ENCODE assay signal across 26 cellular contexts in genomic region chr6:5191722-5192121, GRCh38.
"Had no signal": no experiment of that assay in that cellular context is flagged by ENCODE, and none has a peak within 500 bp of the region (broad histone marks: within the 10 kb centered on the region; RNA-seq: fewer than 3 reads in every experiment).

No MANE protein-coding gene starts in this region.

- H3K36me3 ChIP-seq: cardiac muscle cell, heart right ventricle, left ventricle myocardium inferior, ovary, right lobe of liver, tibial nerve had no signal

- H3K4me3 ChIP-seq: cardiac muscle cell, heart right ventricle, left ventricle myocardium inferior, lung, ovary, right lobe of liver, tibial nerve had no signal

- ATAC-seq: activated CD8-positive, alpha-beta T cell treated with anti-CD3 and anti-CD28 coated beads for 36 hours; activated naive CD8-positive, alpha-beta T cell treated with anti-CD3 and anti-CD28 coated beads, Interleukin-2, amount 50 U/mL, for 24 hours; activated T-cell treated with anti-CD3 and anti-CD28 coated beads, Interleukin-2, amount 50 U/mL, for 4 hours; foreskin keratinocyte; heart right ventricle; natural killer cell treated with Interleukin-12 subunit alpha and Interleukin-12 subunit beta and Interleukin-15 and Interleukin-18, amount 100 ng/mL, for 72 hours; right lobe of liver had no signal

- H3K27ac Mint-ChIP-seq: activated B cell treated with CpG ODN at 0.5 μM for 24 hours; activated CD8-positive, alpha-beta T cell treated with anti-CD3 and anti-CD28 coated beads for 36 hours; activated naive CD4-positive, alpha-beta T cell treated with anti-CD3 and anti-CD28 coated beads, Interleukin-2, amount 50 U/mL, for 24 hours; activated naive CD8-positive, alpha-beta T cell treated with anti-CD3 and anti-CD28 coated beads, Interleukin-2, amount 50 U/mL, for 24 hours; activated T-helper 17 cell treated with anti-CD3 and anti-CD28 coated beads, Interleukin-2, amount 50 U/mL, for 72 hours; natural killer cell treated with Interleukin-12 subunit alpha and Interleukin-12 subunit beta and Interleukin-15 and Interleukin-18, amount 100 ng/mL, for 72 hours; progenitor cell of endocrine pancreas; T-helper 2 cell treated with Interferon-gamma antibody and Interleukin-4, amounts not matched to agents 5 μg/mL and 100 μg/mL, for 36 hours had no signal

- H3K9me3 Mint-ChIP-seq: activated B cell treated with CpG ODN at 0.5 μM for 24 hours; activated CD8-positive, alpha-beta T cell treated with anti-CD3 and anti-CD28 coated beads for 36 hours; activated naive CD4-positive, alpha-beta T cell treated with anti-CD3 and anti-CD28 coated beads, Interleukin-2, amount 50 U/mL, for 24 hours; activated naive CD8-positive, alpha-beta T cell treated with anti-CD3 and anti-CD28 coated beads, Interleukin-2, amount 50 U/mL, for 24 hours; activated T-cell treated with anti-CD3 and anti-CD28 coated beads, Interleukin-2, amount 50 U/mL, for 4 hours; activated T-helper 17 cell treated with anti-CD3 and anti-CD28 coated beads, Interleukin-2, amount 50 U/mL, for 72 hours; natural killer cell treated with Interleukin-12 subunit alpha and Interleukin-12 subunit beta and Interleukin-15 and Interleukin-18, amount 100 ng/mL, for 72 hours; T-helper 2 cell treated with Interferon-gamma antibody and Interleukin-4, amounts not matched to agents 5 μg/mL and 100 μg/mL, for 36 hours had no signal

- H3K4me1 Mint-ChIP-seq: activated B cell treated with CpG ODN at 0.5 μM for 24 hours; activated naive CD8-positive, alpha-beta T cell treated with anti-CD3 and anti-CD28 coated beads, Interleukin-2, amount 50 U/mL, for 24 hours; activated T-helper 17 cell treated with anti-CD3 and anti-CD28 coated beads, Interleukin-2, amount 50 U/mL, for 72 hours had no signal

- H3K4me3 Mint-ChIP-seq: activated B cell treated with CpG ODN at 0.5 μM for 24 hours; activated CD8-positive, alpha-beta T cell treated with anti-CD3 and anti-CD28 coated beads for 36 hours; activated naive CD4-positive, alpha-beta T cell treated with anti-CD3 and anti-CD28 coated beads, Interleukin-2, amount 50 U/mL, for 24 hours; activated naive CD8-positive, alpha-beta T cell treated with anti-CD3 and anti-CD28 coated beads, Interleukin-2, amount 50 U/mL, for 24 hours; activated T-cell treated with anti-CD3 and anti-CD28 coated beads, Interleukin-2, amount 50 U/mL, for 4 hours; activated T-helper 17 cell treated with anti-CD3 and anti-CD28 coated beads, Interleukin-2, amount 50 U/mL, for 72 hours; natural killer cell treated with Interleukin-12 subunit alpha and Interleukin-12 subunit beta and Interleukin-15 and Interleukin-18, amount 100 ng/mL, for 72 hours; T-helper 2 cell treated with Interferon-gamma antibody and Interleukin-4, amounts not matched to agents 5 μg/mL and 100 μg/mL, for 36 hours had no signal

- H3K36me3 Mint-ChIP-seq: natural killer cell treated with Interleukin-12 subunit alpha and Interleukin-12 subunit beta and Interleukin-15 and Interleukin-18, amount 100 ng/mL, for 72 hours had no signal

- H3K27me3 ChIP-seq: cardiac muscle cell, foreskin keratinocyte, heart right ventricle, ovary, right lobe of liver, tibial nerve had no signal

- FAIRE-seq: endothelial cell of umbilical vein, islet of Langerhans had no signal

- H3K27ac ChIP-seq: cardiac muscle cell, foreskin keratinocyte, heart right ventricle, left ventricle myocardium inferior, ovary, right lobe of liver, tibial nerve had no signal

- H3K27me3 Mint-ChIP-seq: activated B cell treated with CpG ODN at 0.5 μM for 24 hours; activated CD8-positive, alpha-beta T cell treated with anti-CD3 and anti-CD28 coated beads for 36 hours; activated naive CD4-positive, alpha-beta T cell treated with anti-CD3 and anti-CD28 coated beads, Interleukin-2, amount 50 U/mL, for 24 hours; activated naive CD8-positive, alpha-beta T cell treated with anti-CD3 and anti-CD28 coated beads, Interleukin-2, amount 50 U/mL, for 24 hours; activated T-helper 17 cell treated with anti-CD3 and anti-CD28 coated beads, Interleukin-2, amount 50 U/mL, for 72 hours; natural killer cell treated with Interleukin-12 subunit alpha and Interleukin-12 subunit beta and Interleukin-15 and Interleukin-18, amount 100 ng/mL, for 72 hours; progenitor cell of endocrine pancreas had no signal

- DNase-seq: activated B cell treated with CpG ODN at 0.5 μM for 24 hours; activated CD4-positive, alpha-beta T cell treated with anti-CD3 and anti-CD28 coated beads, Interleukin-2, amount 50 U/mL, for 1 hour; activated CD8-positive, alpha-beta T cell treated with anti-CD3 and anti-CD28 coated beads for 36 hours; activated gamma-delta T cell treated with Interleukin-2 at 50 U/mL for 16 hours; activated naive CD8-positive, alpha-beta T cell treated with anti-CD3 and anti-CD28 coated beads, Interleukin-2, amount 50 U/mL, for 24 hours; activated T-cell treated with anti-CD3 and anti-CD28 coated beads, Interleukin-2, amount 50 U/mL, for 4 hours; cerebellar nuclear complex; cortex of kidney; foreskin keratinocyte; heart right ventricle; left ventricle myocardium inferior; mesendoderm; ovary; right lobe of liver; stimulated activated CD4-positive, alpha-beta T cell treated with anti-CD3 and anti-CD28 coated beads, Interleukin-2, amount 100 ng/mL, for 48 hours; stimulated activated naive CD4-positive, alpha-beta T cell treated with Interleukin-2 at 50 U/mL for 16 hours had no signal

- H3K9me3 ChIP-seq: heart right ventricle, left ventricle myocardium inferior, ovary, right lobe of liver, tibial nerve had no signal
